27 cellular contexts compared by ENCODE assay signal in genomic region chr4:158331863-158332262, GRCh38.
"Had no signal": no experiment of that assay in that cellular context is flagged by ENCODE, and none has a peak within 500 bp of the region (broad histone marks: within the 10 kb centered on the region; RNA-seq: fewer than 3 reads in every experiment).

No MANE protein-coding gene starts in this region.

- FAIRE-seq: urothelium cell line had no signal

- H3K36me3 ChIP-seq: stomach, suprapubic skin, thoracic aorta, thyroid gland, tibial artery, tibial nerve, transverse colon, upper lobe of left lung, upper lobe of right lung, uterus, vagina had no signal

- H3K4me3 ChIP-seq: stomach, suprapubic skin, testis, thoracic aorta, thyroid gland, tibial artery, tibial nerve, transverse colon, upper lobe of left lung, upper lobe of right lung, uterus, vagina had no signal

- H3K27ac ChIP-seq: stomach, suprapubic skin, testis, thoracic aorta, thyroid gland, tibial artery, tibial nerve, transverse colon, upper lobe of left lung, upper lobe of right lung, uterus, vagina had no signal

- H3K27me3 ChIP-seq: stomach, suprapubic skin, testis, thyroid gland, tibial artery, tibial nerve, transverse colon, upper lobe of left lung, upper lobe of right lung, uterus, vagina had no signal

- H3K4me1 ChIP-seq: stomach, suprapubic skin, testis, thyroid gland, tibial artery, tibial nerve, transverse colon, upper lobe of left lung, upper lobe of right lung, uterus, vagina had no signal

- DNase-seq: stimulated activated CD4-positive, alpha-beta T cell treated with anti-CD3 and anti-CD28 coated beads, Interleukin-2, amount 100 ng/mL, for 48 hours; stimulated activated CD4-positive, alpha-beta T cell treated with anti-CD3 and anti-CD28 coated beads, Interleukin-4, amount 100 ng/mL, for 1 hour; stimulated activated CD4-positive, alpha-beta T cell treated with anti-CD3 and anti-CD28 coated beads, Interleukin-4, amount 100 ng/mL, for 24 hours; stimulated activated CD4-positive, alpha-beta T cell treated with anti-CD3 and anti-CD28 coated beads, Interleukin-4, amount 100 ng/mL, for 4 hours; stimulated activated CD8-positive, alpha-beta memory T cell treated with anti-CD3 and anti-CD28 coated beads, Interleukin-4, amount 100 ng/mL, for 48 hours; stimulated activated naive B cell treated with anti-CD40 and anti-IgM and Interleukin-4, amounts not matched to agents 10 μg/mL and 1 μg/mL and 100 μg/mL, for 72 hours; stimulated activated naive CD4-positive, alpha-beta T cell; stimulated activated naive CD4-positive, alpha-beta T cell treated with Interleukin-2 at 50 U/mL for 16 hours; stimulated activated naive CD8-positive, alpha-beta T cell treated with anti-CD3 and anti-CD28 coated beads, Interleukin-15, amount 100 ng/mL, for 72 hours; stimulated activated naive CD8-positive, alpha-beta T cell treated with anti-CD3 and anti-CD28 coated beads, Interleukin-15, Interleukin-2, amounts not matched to agents 100 U/mL and 50 U/mL, for 24 hours; stomach; substantia nigra; testis; thyroid gland; tibial artery; transverse colon; trophoblast cell; upper lobe of left lung; upper lobe of right lung; uterus had no signal

- ATAC-seq: stimulated activated effector memory CD8-positive, alpha-beta T cell treated with anti-CD3 and anti-CD28 coated beads, Interleukin-12 subunit alpha, Interleukin-12 subunit beta, amount 100 ng/mL, for 72 hours; stimulated activated memory B cell treated with anti-CD40 and anti-IgM and Interleukin-4, amounts not matched to agents 10 μg/mL and 1 μg/mL and 100 μg/mL, for 72 hours; stimulated activated naive B cell treated with anti-CD40 and anti-IgM and Interleukin-4, amounts not matched to agents 10 μg/mL and 1 μg/mL and 100 μg/mL, for 72 hours; stimulated activated naive CD8-positive, alpha-beta T cell treated with anti-CD3 and anti-CD28 coated beads, Interleukin-15, amount 100 ng/mL, for 72 hours; stimulated activated naive CD8-positive, alpha-beta T cell treated with anti-CD3 and anti-CD28 coated beads, Interleukin-15, Interleukin-2, amounts not matched to agents 100 U/mL and 50 U/mL, for 24 hours; upper lobe of right lung had no signal

- H3K9me3 ChIP-seq: stomach, suprapubic skin, testis, thoracic aorta, thyroid gland, tibial artery, tibial nerve, transverse colon, upper lobe of left lung, upper lobe of right lung, uterus, vagina had no signal
